2 cellular contexts compared by ENCODE assay signal in the genomic region with DNA sequence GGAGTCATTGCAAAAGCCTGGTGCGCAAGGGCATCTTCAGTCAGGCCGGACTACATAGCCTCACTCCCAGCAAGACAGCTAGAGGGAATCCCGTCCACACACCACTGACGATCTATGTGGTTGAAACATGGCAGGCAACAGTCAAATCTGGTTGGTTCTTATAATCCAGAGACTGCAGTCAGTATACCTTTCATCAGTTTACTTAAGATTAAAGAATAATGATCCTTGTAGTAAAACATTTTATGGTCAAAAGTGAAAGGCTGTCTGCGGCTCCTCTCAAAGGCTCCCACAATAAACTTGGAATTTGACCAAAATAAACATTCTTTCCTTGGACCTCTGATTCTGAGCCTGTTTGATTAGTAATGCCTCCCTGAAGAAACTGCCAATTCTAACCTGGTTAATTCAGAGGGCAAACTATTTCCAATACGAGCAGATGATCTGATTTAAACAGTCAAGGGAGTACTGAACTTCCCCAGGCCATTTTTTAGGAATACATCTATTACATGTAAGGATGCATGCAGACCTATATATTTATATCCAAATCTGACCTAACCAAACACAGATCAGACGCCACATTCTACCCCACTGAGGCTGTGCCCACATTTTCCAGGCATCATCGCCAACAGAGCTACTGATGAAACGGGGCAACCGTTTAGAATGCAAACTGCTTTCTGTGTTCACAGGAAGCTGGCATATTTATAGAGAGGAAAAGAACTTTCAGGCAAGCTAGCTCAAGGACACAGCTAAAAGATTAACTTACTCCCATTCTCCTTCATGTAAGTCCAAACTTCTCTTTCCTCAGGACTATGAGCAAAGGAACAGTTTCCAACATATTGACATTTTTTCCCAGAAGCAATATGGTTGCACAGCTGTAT.
TF ChIP-seq lines count a peak whose summit lies in the region.

No MANE protein-coding gene starts in this region.

TF ChIP-seq in SK-N-SH treated with all-trans-retinoic acid at 6 μM for 48 hours, 23 proteins besides CTCF, POLR2A, EP300 and RAD21:
- TF ChIP-seq TOX (CRISPR knock-in tag; IDR thresholded peaks at IDR 0.05; ENCODE audit: borderline replicate concordance) (no peak), GLIS3 (CRISPR knock-in tag; IDR thresholded peaks at IDR 0.05) (no peak), CSDC2 (CRISPR knock-in tag; IDR thresholded peaks at IDR 0.05) (no peak), ZC3H10 (CRISPR knock-in tag; IDR thresholded peaks at IDR 0.05) (no peak), ARNTL (CRISPR knock-in tag; IDR thresholded peaks at IDR 0.05; ENCODE audit: borderline replicate concordance, low read depth) (no peak), ESRRG (CRISPR knock-in tag; IDR thresholded peaks at IDR 0.05) (no peak), OSR1 (CRISPR knock-in tag; IDR thresholded peaks at IDR 0.05) (no peak), TCF4 (CRISPR knock-in tag; IDR thresholded peaks at IDR 0.05; ENCODE audit: borderline replicate concordance) (no peak), SNAI2 (CRISPR knock-in tag; IDR thresholded peaks at IDR 0.05) (no peak), BACH2 (CRISPR knock-in tag; IDR thresholded peaks at IDR 0.05; ENCODE audit: borderline replicate concordance) (no peak), PPARA (CRISPR knock-in tag; IDR thresholded peaks at IDR 0.05; ENCODE audit: borderline replicate concordance) (no peak)
- TF ChIP-seq, protein P1, sequence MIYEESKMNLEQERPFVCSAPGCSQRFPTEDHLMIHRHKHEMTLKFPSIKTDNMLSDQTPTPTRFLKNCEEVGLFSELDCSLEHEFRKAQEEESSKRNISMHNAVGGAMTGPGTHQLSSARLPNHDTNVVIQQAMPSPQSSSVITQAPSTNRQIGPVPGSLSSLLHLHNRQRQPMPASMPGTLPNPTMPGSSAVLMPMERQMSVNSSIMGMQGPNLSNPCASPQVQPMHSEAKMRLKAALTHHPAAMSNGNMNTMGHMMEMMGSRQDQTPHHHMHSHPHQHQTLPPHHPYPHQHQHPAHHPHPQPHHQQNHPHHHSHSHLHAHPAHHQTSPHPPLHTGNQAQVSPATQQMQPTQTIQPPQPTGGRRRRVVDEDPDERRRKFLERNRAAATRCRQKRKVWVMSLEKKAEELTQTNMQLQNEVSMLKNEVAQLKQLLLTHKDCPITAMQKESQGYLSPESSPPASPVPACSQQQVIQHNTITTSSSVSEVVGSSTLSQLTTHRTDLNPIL (CRISPR knock-in tag; IDR thresholded peaks at IDR 0.05; ENCODE audit: low read depth): no peak
- TF ChIP-seq, protein P2, sequence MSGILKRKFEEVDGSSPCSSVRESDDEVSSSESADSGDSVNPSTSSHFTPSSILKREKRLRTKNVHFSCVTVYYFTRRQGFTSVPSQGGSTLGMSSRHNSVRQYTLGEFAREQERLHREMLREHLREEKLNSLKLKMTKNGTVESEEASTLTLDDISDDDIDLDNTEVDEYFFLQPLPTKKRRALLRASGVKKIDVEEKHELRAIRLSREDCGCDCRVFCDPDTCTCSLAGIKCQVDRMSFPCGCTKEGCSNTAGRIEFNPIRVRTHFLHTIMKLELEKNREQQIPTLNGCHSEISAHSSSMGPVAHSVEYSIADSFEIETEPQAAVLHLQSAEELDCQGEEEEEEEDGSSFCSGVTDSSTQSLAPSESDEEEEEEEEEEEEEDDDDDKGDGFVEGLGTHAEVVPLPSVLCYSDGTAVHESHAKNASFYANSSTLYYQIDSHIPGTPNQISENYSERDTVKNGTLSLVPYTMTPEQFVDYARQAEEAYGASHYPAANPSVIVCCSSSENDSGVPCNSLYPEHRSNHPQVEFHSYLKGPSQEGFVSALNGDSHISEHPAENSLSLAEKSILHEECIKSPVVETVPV (CRISPR knock-in tag; IDR thresholded peaks at IDR 0.05): no peak
- TF ChIP-seq, protein P3, sequence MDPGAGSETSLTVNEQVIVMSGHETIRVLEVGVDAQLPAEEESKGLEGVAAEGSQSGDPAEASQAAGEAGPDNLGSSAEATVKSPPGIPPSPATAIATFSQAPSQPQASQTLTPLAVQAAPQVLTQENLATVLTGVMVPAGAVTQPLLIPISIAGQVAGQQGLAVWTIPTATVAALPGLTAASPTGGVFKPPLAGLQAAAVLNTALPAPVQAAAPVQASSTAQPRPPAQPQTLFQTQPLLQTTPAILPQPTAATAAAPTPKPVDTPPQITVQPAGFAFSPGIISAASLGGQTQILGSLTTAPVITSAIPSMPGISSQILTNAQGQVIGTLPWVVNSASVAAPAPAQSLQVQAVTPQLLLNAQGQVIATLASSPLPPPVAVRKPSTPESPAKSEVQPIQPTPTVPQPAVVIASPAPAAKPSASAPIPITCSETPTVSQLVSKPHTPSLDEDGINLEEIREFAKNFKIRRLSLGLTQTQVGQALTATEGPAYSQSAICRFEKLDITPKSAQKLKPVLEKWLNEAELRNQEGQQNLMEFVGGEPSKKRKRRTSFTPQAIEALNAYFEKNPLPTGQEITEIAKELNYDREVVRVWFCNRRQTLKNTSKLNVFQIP (CRISPR knock-in tag; IDR thresholded peaks at IDR 0.05; ENCODE audit: borderline replicate concordance, low read depth): no peak
- TF ChIP-seq, protein P4, sequence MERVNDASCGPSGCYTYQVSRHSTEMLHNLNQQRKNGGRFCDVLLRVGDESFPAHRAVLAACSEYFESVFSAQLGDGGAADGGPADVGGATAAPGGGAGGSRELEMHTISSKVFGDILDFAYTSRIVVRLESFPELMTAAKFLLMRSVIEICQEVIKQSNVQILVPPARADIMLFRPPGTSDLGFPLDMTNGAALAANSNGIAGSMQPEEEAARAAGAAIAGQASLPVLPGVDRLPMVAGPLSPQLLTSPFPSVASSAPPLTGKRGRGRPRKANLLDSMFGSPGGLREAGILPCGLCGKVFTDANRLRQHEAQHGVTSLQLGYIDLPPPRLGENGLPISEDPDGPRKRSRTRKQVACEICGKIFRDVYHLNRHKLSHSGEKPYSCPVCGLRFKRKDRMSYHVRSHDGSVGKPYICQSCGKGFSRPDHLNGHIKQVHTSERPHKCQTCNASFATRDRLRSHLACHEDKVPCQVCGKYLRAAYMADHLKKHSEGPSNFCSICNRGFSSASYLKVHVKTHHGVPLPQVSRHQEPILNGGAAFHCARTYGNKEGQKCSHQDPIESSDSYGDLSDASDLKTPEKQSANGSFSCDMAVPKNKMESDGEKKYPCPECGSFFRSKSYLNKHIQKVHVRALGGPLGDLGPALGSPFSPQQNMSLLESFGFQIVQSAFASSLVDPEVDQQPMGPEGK (CRISPR knock-in tag; IDR thresholded peaks at IDR 0.05; ENCODE audit: borderline replicate concordance): no peak

TF ChIP-seq in SK-N-SH, 30 proteins besides CTCF, POLR2A, EP300 and RAD21:
- TF ChIP-seq FOXJ3 (CRISPR knock-in tag; IDR thresholded peaks at IDR 0.05) (no peak), GATA2 (CRISPR knock-in tag; IDR thresholded peaks at IDR 0.05) (no peak), EZH2phosphoT487 (IDR thresholded peaks at IDR 0.05; ENCODE audit: borderline replicate concordance, low read depth) (no peak), TAF1 (IDR thresholded peaks at IDR 0.05; ENCODE audit: borderline replicate concordance, low read depth, low read length) (no peak), ELF1 (IDR thresholded peaks at IDR 0.05) (no peak), MEF2A (IDR thresholded peaks at IDR 0.05; ENCODE audit: borderline replicate concordance, low read depth) (no peak), RFX5 (IDR thresholded peaks at IDR 0.05; ENCODE audit: low read length) (no peak)
- TF ChIP-seq, protein P5, sequence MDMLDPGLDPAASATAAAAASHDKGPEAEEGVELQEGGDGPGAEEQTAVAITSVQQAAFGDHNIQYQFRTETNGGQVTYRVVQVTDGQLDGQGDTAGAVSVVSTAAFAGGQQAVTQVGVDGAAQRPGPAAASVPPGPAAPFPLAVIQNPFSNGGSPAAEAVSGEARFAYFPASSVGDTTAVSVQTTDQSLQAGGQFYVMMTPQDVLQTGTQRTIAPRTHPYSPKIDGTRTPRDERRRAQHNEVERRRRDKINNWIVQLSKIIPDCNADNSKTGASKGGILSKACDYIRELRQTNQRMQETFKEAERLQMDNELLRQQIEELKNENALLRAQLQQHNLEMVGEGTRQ (IDR thresholded peaks at IDR 0.05; ENCODE audit: borderline replicate concordance, low read depth, low read length): no peak
